In the genomic region with DNA sequence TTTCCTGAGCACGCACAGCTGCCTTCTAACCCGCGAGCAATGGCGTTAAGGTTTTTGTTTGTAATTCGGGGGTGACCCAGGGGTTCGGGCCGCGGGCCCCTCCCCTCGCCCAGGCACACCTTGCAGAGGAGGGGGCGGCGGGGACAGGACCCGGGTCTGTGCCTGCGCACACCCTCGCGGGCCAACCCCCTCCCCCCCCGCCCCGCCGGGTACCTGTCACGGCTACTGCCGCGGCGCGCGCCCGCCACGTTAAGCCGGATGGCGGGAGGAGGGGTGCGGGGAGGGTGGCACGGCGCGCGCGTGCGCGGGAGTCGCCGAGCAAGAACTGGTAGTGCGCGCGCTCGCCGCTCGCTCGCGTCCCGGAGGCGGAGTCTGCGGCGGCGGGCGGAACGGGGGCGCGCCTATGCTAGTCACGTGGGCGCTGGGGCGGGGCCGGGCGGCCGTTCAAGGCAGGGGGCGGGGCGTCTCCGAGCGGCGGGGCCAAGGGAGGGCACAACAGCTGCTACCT, we compare ENCODE assay signal across 26 cellular contexts. TPM values are rescaled to one million over a fixed set of nuclear protein-coding genes. Genes with fewer than 3 reads are reported as not detected.
DNase-seq lines count a peak whose midpoint lies in the region; ATAC-seq and TF ChIP-seq lines count a peak whose summit lies in the region.
"Had no signal": no experiment of that assay in that cellular context is flagged by ENCODE, and none has a peak within 500 bp of the region (broad histone marks: within the 10 kb centered on the region; RNA-seq: fewer than 3 reads in every experiment).

Gene TPTE, plus strand, starts transcription at position 493 of the 508 bp plus-strand sequence. CDS start 17,141 bp downstream, outside the sequence.

- H3K9ac ChIP-seq in NT2/D1 (ENCODE audit: insufficient read length, low read depth) = peak within 1 kb of the TSS; percentile 78
- H3K9ac ChIP-seq: BLaER1 treated with 17β-estradiol and CSF1 and Interleukin-3, amounts not matched to agents 10 nM and 100 nM had no signal

- peak; percentile 36 for ATAC-seq in naive thymus-derived CD4-positive, alpha-beta T cell
- ATAC-seq in GM18907 (IDR thresholded peaks at IDR 0.05; ENCODE audit: unreplicated experiment) (no peak), GM21717 (IDR thresholded peaks at IDR 0.05; ENCODE audit: unreplicated experiment) (no peak)

- H3K36me3 Mint-ChIP-seq in naive thymus-derived CD4-positive, alpha-beta T cell = peaks cover 0 to 8% (median 5%) of the 10 kb centered on the region in 5 donors
- H3K36me3 Mint-ChIP-seq in osteocyte (ENCODE audit: unreplicated experiment) = peaks cover 2% of the 10 kb centered on the region
- H3K36me3 Mint-ChIP-seq in nephron progenitor cell (ENCODE audit: low read depth) = peaks cover 8% of the 10 kb centered on the region

- H3K9me3 ChIP-seq in NT2/D1 (ENCODE audit: insufficient read depth, low read length) = no peaks in the 10 kb centered on the region
- H3K9me3 ChIP-seq in naive thymus-derived CD4-positive, alpha-beta T cell (ENCODE audit: control insufficient read depth in 2 of 3, low read length in 3 of 3) = peaks cover 0 to 11% (median 0%) of the 10 kb centered on the region in 3 experiments

- H3K27me3 Mint-ChIP-seq in naive thymus-derived CD4-positive, alpha-beta T cell = no peaks in the 10 kb centered on the region
- H3K27me3 Mint-ChIP-seq in osteocyte (ENCODE audit: unreplicated experiment) = no peaks in the 10 kb centered on the region
- peaks cover 7% of the 10 kb centered on the region for H3K27me3 Mint-ChIP-seq in nephron progenitor cell (ENCODE audit: low read depth, poor library complexity)
- H3K27me3 Mint-ChIP-seq: central memory CD8-positive, alpha-beta T cell had no signal

- H3K4me1 ChIP-seq in NT2/D1 (ENCODE audit: insufficient read depth, insufficient read length) = no peaks in the 10 kb centered on the region
- H3K4me1 ChIP-seq in naive thymus-derived CD4-positive, alpha-beta T cell (ENCODE audit: control insufficient read depth in 2 of 2, insufficient read depth in 2 of 2, low read length in 2 of 2) = no peaks in the 10 kb centered on the region
- H3K4me1 ChIP-seq: BLaER1 treated with 17β-estradiol and CSF1 and Interleukin-3, amounts not matched to agents 10 nM and 100 nM; Caco-2; foreskin keratinocyte; stomach; transverse colon had no signal

- peak within 1 kb of the TSS; percentile 65 for H3K4me3 ChIP-seq in NT2/D1 (ENCODE audit: insufficient read length, low read depth)
- no peak within 1 kb of the TSS for H3K4me3 ChIP-seq in naive thymus-derived CD4-positive, alpha-beta T cell (ENCODE audit: low read length)
- H3K4me3 ChIP-seq: BLaER1 treated with 17β-estradiol and CSF1 and Interleukin-3, amounts not matched to agents 10 nM and 100 nM; dorsolateral prefrontal cortex; hepatocyte; stomach; transverse colon had no signal

- peaks cover 0 to 2% (median 0%) of the 10 kb centered on the region in 7 donors for H3K4me1 Mint-ChIP-seq in naive thymus-derived CD4-positive, alpha-beta T cell
- no peaks in the 10 kb centered on the region for H3K4me1 Mint-ChIP-seq in osteocyte (ENCODE audit: unreplicated experiment)
- no peaks in the 10 kb centered on the region for H3K4me1 Mint-ChIP-seq in nephron progenitor cell
- H3K4me1 Mint-ChIP-seq: central memory CD8-positive, alpha-beta T cell had no signal

- POLR2A ChIA-PET in naive thymus-derived CD4-positive, alpha-beta T cell (lab: Charles Lee) = no interaction called here

- no peak within 1 kb of the TSS for H3K27ac ChIP-seq in naive thymus-derived CD4-positive, alpha-beta T cell (ENCODE audit: low read depth, low read length)
- H3K27ac ChIP-seq: BLaER1 treated with 17β-estradiol and CSF1 and Interleukin-3, amounts not matched to agents 10 nM and 100 nM; dorsolateral prefrontal cortex; epithelial cell of prostate; foreskin keratinocyte; hepatocyte; stomach; transverse colon had no signal

- peaks cover 8 to 67% (median 33%) of the 10 kb centered on the region in 11 donors for H3K9me3 Mint-ChIP-seq in naive thymus-derived CD4-positive, alpha-beta T cell
- peaks cover 40% of the 10 kb centered on the region for H3K9me3 Mint-ChIP-seq in osteocyte (ENCODE audit: unreplicated experiment)
- peaks cover 45% of the 10 kb centered on the region for H3K9me3 Mint-ChIP-seq in nephron progenitor cell

- DNase-seq in stimulated activated CD4-positive, alpha-beta T cell treated with anti-CD3 and anti-CD28 coated beads, Interleukin-15, amount 100 ng/mL, for 24 hours = peak; percentile 1
- DNase-seq in stimulated activated CD4-positive, alpha-beta T cell treated with anti-CD3 and anti-CD28 coated beads, Interleukin-4, amount 100 ng/mL, for 24 hours = no peak
- DNase-seq in NT2/D1 (ENCODE audit: low read depth, low spot score) (peak; percentile 60), osteocyte (ENCODE audit: extremely low spot score, unreplicated experiment) (no peak), nephron progenitor cell (no peak)
- DNase-seq in naive thymus-derived CD4-positive, alpha-beta T cell = no peak
- DNase-seq: activated CD8-positive, alpha-beta memory T cell treated with anti-CD3 and anti-CD28 coated beads for 24 hours; activated T-cell treated with anti-CD3 and anti-CD28 coated beads, Interleukin-2, amount 50 U/mL, for 48 hours; Caco-2; dorsolateral prefrontal cortex; foreskin keratinocyte; NCI-H1417 treated with DMSO at 0.1 percent for 48 hours; NCI-H526; stimulated activated CD4-positive, alpha-beta T cell treated with anti-CD3 and anti-CD28 coated beads, Interleukin-4, amount 100 ng/mL, for 4 hours; stomach; transverse colon had no signal

- H3K27ac Mint-ChIP-seq in naive thymus-derived CD4-positive, alpha-beta T cell = no peak within 1 kb of the TSS
- H3K27ac Mint-ChIP-seq in osteocyte (ENCODE audit: unreplicated experiment) (no peak within 1 kb of the TSS), nephron progenitor cell (no peak within 1 kb of the TSS)
- H3K27ac Mint-ChIP-seq: activated naive CD4-positive, alpha-beta T cell treated with anti-CD3 and anti-CD28 coated beads, Interleukin-2, amount 50 U/mL, for 72 hours had no signal

- TF ChIP-seq CTCF in osteocyte (IDR thresholded peaks at IDR 0.05) (no peak), nephron progenitor cell (IDR thresholded peaks at IDR 0.05) (no peak)

- intact Hi-C loops in naive thymus-derived CD4-positive, alpha-beta T cell (cut with micrococcal nuclease) = no loop called here

- H3K4me3 Mint-ChIP-seq in naive thymus-derived CD4-positive, alpha-beta T cell = no peak within 1 kb of the TSS
- no peak within 1 kb of the TSS for H3K4me3 Mint-ChIP-seq in osteocyte (ENCODE audit: unreplicated experiment)
- H3K4me3 Mint-ChIP-seq in nephron progenitor cell = no peak within 1 kb of the TSS
- H3K4me3 Mint-ChIP-seq: central memory CD8-positive, alpha-beta T cell had no signal

- CTCF ChIA-PET in naive thymus-derived CD4-positive, alpha-beta T cell (lab: Charles Lee) = no interaction called here

- peaks cover 3% of the 10 kb centered on the region for H3K27me3 ChIP-seq in NT2/D1 (ENCODE audit: insufficient read depth, insufficient read length)
- H3K27me3 ChIP-seq in naive thymus-derived CD4-positive, alpha-beta T cell (ENCODE audit: control insufficient read depth in 2 of 2, insufficient read depth in 2 of 2, low read length in 2 of 2) = no peaks in the 10 kb centered on the region
- H3K27me3 ChIP-seq: BLaER1 treated with 17β-estradiol and CSF1 and Interleukin-3, amounts not matched to agents 10 nM and 100 nM; foreskin keratinocyte; hepatocyte; stomach; transverse colon had no signal

- H3K36me3 ChIP-seq in NT2/D1 (ENCODE audit: insufficient read depth, insufficient read length, low read length) = no peaks in the 10 kb centered on the region
- H3K36me3 ChIP-seq in naive thymus-derived CD4-positive, alpha-beta T cell (ENCODE audit: control insufficient read depth in 2 of 3, insufficient read depth in 3 of 3, low read length in 3 of 3) = no peaks in the 10 kb centered on the region
- H3K36me3 ChIP-seq: BLaER1 treated with 17β-estradiol and CSF1 and Interleukin-3, amounts not matched to agents 10 nM and 100 nM; stomach; transverse colon had no signal

RNA-seq across cellular contexts. Expression of gene TPTE, which starts in this region (rescaled TPM):
- not detected for total RNA-seq in naive thymus-derived CD4-positive, alpha-beta T cell
- not detected for polyA plus RNA-seq in naive thymus-derived CD4-positive, alpha-beta T cell
- total RNA-seq in osteocyte = not detected in 2 replicates
- total RNA-seq: activated naive CD4-positive, alpha-beta T cell treated with anti-CD3 and anti-CD28 coated beads, Interleukin-2, amount 50 U/mL, for 72 hours; astrocyte; Caco-2; dorsolateral prefrontal cortex; foreskin keratinocyte; hepatocyte; liver; M059J; stomach; transverse colon had no signal
- polyA plus RNA-seq: foreskin keratinocyte, hepatocyte, liver, stomach had no signal

Comparison
In these comparisons a context has a peak if more than half of its experiments do, and no peak if none do; other contexts are left out.
1. DNase-seq: peak in stimulated activated CD4-positive, alpha-beta T cell treated with anti-CD3 and anti-CD28 coated beads, Interleukin-15, amount 100 ng/mL, for 24 hours (single experiment) and NT2/D1 (single experiment); none in stimulated activated CD4-positive, alpha-beta T cell treated with anti-CD3 and anti-CD28 coated beads, Interleukin-4, amount 100 ng/mL, for 24 hours (single experiment), naive thymus-derived CD4-positive, alpha-beta T cell (0 of 9), osteocyte (single experiment) and nephron progenitor cell (single experiment).
2. Peak in ATAC-seq in naive thymus-derived CD4-positive, alpha-beta T cell; RNA of the gene not detected or under 1 TPM.